ENCODE assay signal across 8 cellular contexts in the genomic region with DNA sequence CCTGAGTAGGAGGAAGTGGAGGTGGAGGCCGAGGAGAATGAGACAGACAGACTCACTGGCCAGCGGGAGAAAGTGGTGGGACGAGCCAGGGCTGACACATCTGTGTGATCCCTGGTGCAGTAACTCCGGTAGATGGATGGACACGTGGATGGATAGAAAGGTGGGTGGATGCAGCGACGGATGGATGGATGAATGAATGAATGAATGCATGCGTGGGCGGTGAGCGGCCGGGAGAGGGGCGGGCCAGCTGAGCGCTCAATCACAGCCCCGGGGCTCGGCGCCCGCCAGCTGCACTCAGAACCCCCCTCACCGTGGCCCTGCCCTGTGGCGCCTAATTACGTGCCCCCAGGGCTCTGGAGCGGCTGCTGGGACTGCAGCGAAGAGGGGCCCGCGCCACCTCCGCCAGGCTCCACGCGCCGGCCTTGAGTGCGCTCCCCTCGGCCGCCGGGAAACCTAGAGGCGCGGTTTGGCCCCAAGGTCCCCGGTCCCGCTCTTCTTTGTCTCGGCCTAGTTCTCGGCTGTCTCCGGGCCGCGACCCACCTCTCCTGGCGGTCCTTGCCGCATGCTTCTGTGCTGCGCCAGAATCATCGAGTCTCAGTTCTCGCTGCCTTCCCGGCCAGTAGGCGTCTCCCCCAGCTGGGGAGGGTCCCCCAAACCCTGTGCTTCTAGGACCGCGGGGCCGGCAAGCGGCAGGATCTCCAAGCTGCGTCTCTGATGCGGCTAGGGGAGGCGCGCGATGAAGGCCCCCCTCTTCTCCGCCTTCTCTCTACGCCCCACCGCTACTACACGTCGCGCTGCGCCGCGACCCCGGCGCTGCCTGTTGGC. TPM values are rescaled to one million over a fixed set of nuclear protein-coding genes. Genes with fewer than 3 reads are reported as not detected.
DNase-seq lines count a peak whose midpoint lies in the region; ATAC-seq, FAIRE-seq and TF ChIP-seq lines count a peak whose summit lies in the region.

No MANE protein-coding gene starts in this region.

- H3K27ac ChIP-seq in left ventricle myocardium inferior (replicated peaks), result no peak overlapping the region
- no peak overlapping the region for H3K27ac ChIP-seq in right atrium auricular region
- peak overlapping the region; percentile 83 for H3K27ac ChIP-seq in muscle layer of colon (ENCODE audit: low read depth, low read length)
- H3K27ac ChIP-seq in urinary bladder (ENCODE audit: low read depth), result peak overlapping the region; percentile 39

- WGBS in urinary bladder, result 16% methylated on average over 68 of the region's 68 CpGs

- ATAC-seq in HG02623 (IDR thresholded peaks at IDR 0.05; ENCODE audit: unreplicated experiment) (no peak), GM19324 (IDR thresholded peaks at IDR 0.05; ENCODE audit: low FRiP score, unreplicated experiment) (no peak)

- CTCF ChIA-PET in HEK293T (lab: Yijun Ruan, JAX), result no interaction called here

- H3K4me3 ChIP-seq in left ventricle myocardium inferior, result peak overlapping the region; percentile 66
- H3K4me3 ChIP-seq in right atrium auricular region, result peak overlapping the region in 1 of 2 donors; percentile 60
- peak overlapping the region; percentile 39 for H3K4me3 ChIP-seq in bronchial epithelial cell (ENCODE audit: low read depth, low read length)
- peak overlapping the region; percentile 77 to 83 for H3K4me3 ChIP-seq in muscle layer of colon (ENCODE audit: low read depth in 1 of 2, low read length in 2 of 2)
- peak overlapping the region; percentile 60 for H3K4me3 ChIP-seq in urinary bladder (ENCODE audit: low read depth, low read length)

- no peak for DNase-seq in left ventricle myocardium inferior
- DNase-seq in right atrium auricular region (ENCODE audit: low spot score), result no peak
- DNase-seq in bronchial epithelial cell (ENCODE audit: low read depth), result peak; percentile 52
- no peak for DNase-seq in HEK293T (ENCODE audit: extremely low spot score)

- no peaks in the 10 kb centered on the region for H3K9me3 ChIP-seq in left ventricle myocardium inferior (replicated peaks)
- H3K9me3 ChIP-seq in right atrium auricular region, result no peaks in the 10 kb centered on the region
- no peaks in the 10 kb centered on the region for H3K9me3 ChIP-seq in muscle layer of colon (ENCODE audit: low read length)

- TF ChIP-seq CTCF in left ventricle myocardium inferior (IDR thresholded peaks at IDR 0.05; ENCODE audit: borderline replicate concordance), result no peak
- TF ChIP-seq CTCF in right atrium auricular region (IDR thresholded peaks at IDR 0.05), result no peak
- TF ChIP-seq CTCF in bronchial epithelial cell (IDR thresholded peaks at IDR 0.05; ENCODE audit: insufficient read depth, low read length, severe bottlenecking), result no peak

- H3K27me3 ChIP-seq in left ventricle myocardium inferior (ENCODE audit: low read depth), result no peaks in the 10 kb centered on the region
- no peaks in the 10 kb centered on the region for H3K27me3 ChIP-seq in right atrium auricular region
- no peaks in the 10 kb centered on the region for H3K27me3 ChIP-seq in bronchial epithelial cell (ENCODE audit: control insufficient read depth, insufficient read depth, low read length)
- no peaks in the 10 kb centered on the region for H3K27me3 ChIP-seq in muscle layer of colon (ENCODE audit: control insufficient read depth in 1 of 2, insufficient read depth in 2 of 2, low read length in 2 of 2)

- H3K36me3 ChIP-seq in left ventricle myocardium inferior (no peaks in the 10 kb centered on the region), right atrium auricular region (no peaks in the 10 kb centered on the region), bronchial epithelial cell (ENCODE audit: control insufficient read depth, insufficient read depth, low read length) (peaks cover 6% of the 10 kb centered on the region), muscle layer of colon (ENCODE audit: insufficient read depth, low read length) (no peaks in the 10 kb centered on the region), urinary bladder (ENCODE audit: insufficient read depth) (no peaks in the 10 kb centered on the region)

- FAIRE-seq in bronchial epithelial cell (lab: Jason Lieb, UNC), result no peak

- H3K4me1 ChIP-seq in left ventricle myocardium inferior (peaks cover 78% of the 10 kb centered on the region), right atrium auricular region (peaks cover 0 to 73% of the 10 kb centered on the region in 2 donors), muscle layer of colon (ENCODE audit: insufficient read depth, low read length) (peaks cover 24% of the 10 kb centered on the region), urinary bladder (ENCODE audit: insufficient read depth) (no peaks in the 10 kb centered on the region)

- H3K9ac ChIP-seq in muscle layer of colon (ENCODE audit: low read length), result peak overlapping the region; percentile 58

- intact Hi-C loops in left ventricle myocardium inferior (cut with micrococcal nuclease), result no loop called here

- POLR2A ChIA-PET in HEK293T (lab: Yijun Ruan, JAX), result no interaction called here

TF ChIP-seq in HEK293T, 16 proteins besides CTCF, POLR2A, EP300 and RAD21:
- no peak for TF ChIP-seq SUZ12 (IDR thresholded peaks at IDR 0.05)
- no peak for TF ChIP-seq TARDBP (IDR thresholded peaks at IDR 0.05)
- TF ChIP-seq, protein P1, sequence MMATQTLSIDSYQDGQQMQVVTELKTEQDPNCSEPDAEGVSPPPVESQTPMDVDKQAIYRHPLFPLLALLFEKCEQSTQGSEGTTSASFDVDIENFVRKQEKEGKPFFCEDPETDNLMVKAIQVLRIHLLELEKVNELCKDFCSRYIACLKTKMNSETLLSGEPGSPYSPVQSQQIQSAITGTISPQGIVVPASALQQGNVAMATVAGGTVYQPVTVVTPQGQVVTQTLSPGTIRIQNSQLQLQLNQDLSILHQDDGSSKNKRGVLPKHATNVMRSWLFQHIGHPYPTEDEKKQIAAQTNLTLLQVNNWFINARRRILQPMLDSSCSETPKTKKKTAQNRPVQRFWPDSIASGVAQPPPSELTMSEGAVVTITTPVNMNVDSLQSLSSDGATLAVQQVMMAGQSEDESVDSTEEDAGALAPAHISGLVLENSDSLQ (IDR thresholded peaks at IDR 0.05), result no peak
- TF ChIP-seq NFRKB (IDR thresholded peaks at IDR 0.05), result no peak

RNA-seq across cellular contexts. Expression of a gene that starts 41.0 kb away (rescaled TPM):
- total RNA-seq in left ventricle myocardium inferior (22.5 TPM), right atrium auricular region (10 to 100 TPM; 23.8 to 24.9 TPM), bronchial epithelial cell (7.4 and 8.8 TPM in 2 replicates), urinary bladder (17.5 TPM)
- polyA plus RNA-seq in urinary bladder, result 20.2 TPM

Comparison
In these comparisons a context has a peak if more than half of its experiments do, and no peak if none do; other contexts are left out.
1. H3K27ac ChIP-seq: peak in muscle layer of colon (single experiment) and urinary bladder (single experiment); none in left ventricle myocardium inferior (single experiment) and right atrium auricular region (0 of 2).